25 cellular contexts compared by ENCODE assay signal in genomic region chr5:133727636-133728035, GRCh38.
"Had no signal": no experiment of that assay in that cellular context is flagged by ENCODE, and none has a peak within 500 bp of the region (broad histone marks: within the 10 kb centered on the region; RNA-seq: fewer than 3 reads in every experiment).

No MANE protein-coding gene starts in this region.

- H3K27ac ChIP-seq: ascending aorta, body of pancreas, KMS-11, SJCRH30, VCaP had no signal

- H3K27ac Mint-ChIP-seq: activated CD4-positive, alpha-beta memory T cell treated with anti-CD3 and anti-CD28 coated beads for 36 hours; activated CD4-positive, alpha-beta T cell treated with anti-CD3 and anti-CD28 coated beads, Interleukin-2, amount 10 ng/mL, durations not matched to agents 7 days and 5 days; activated naive CD4-positive, alpha-beta T cell treated with anti-CD3 and anti-CD28 coated beads, Interleukin-2, amount 50 U/mL, for 72 hours; activated naive CD8-positive, alpha-beta T cell treated with anti-CD3 and anti-CD28 coated beads, Interleukin-2, amount 50 U/mL, for 24 hours; activated T-helper 1 cell treated with anti-CD3 and anti-CD28 coated beads, Interleukin-12 subunit alpha, Interleukin-12 subunit beta, Interleukin-2, Interleukin-4 antibody, amounts not matched to agents 30 ng/mL and 10 ng/mL and 1 ng/mL, durations not matched to agents 14 hours and 24 hours and 36 hours had no signal

- H3K4me3 Mint-ChIP-seq: activated CD4-positive, alpha-beta memory T cell treated with anti-CD3 and anti-CD28 coated beads for 36 hours; activated CD4-positive, alpha-beta T cell treated with anti-CD3 and anti-CD28 coated beads, Interleukin-2, amount 10 ng/mL, durations not matched to agents 7 days and 5 days; activated naive CD8-positive, alpha-beta T cell treated with anti-CD3 and anti-CD28 coated beads, Interleukin-2, amount 50 U/mL, for 24 hours; activated T-helper 1 cell treated with anti-CD3 and anti-CD28 coated beads, Interleukin-12 subunit alpha, Interleukin-12 subunit beta, Interleukin-2, Interleukin-4 antibody, amounts not matched to agents 30 ng/mL and 10 ng/mL and 1 ng/mL, durations not matched to agents 14 hours and 24 hours and 36 hours had no signal

- H3K36me3 Mint-ChIP-seq: activated CD4-positive, alpha-beta memory T cell treated with anti-CD3 and anti-CD28 coated beads for 36 hours had no signal

- H3K4me1 Mint-ChIP-seq: activated CD4-positive, alpha-beta T cell treated with anti-CD3 and anti-CD28 coated beads, Interleukin-2, amount 10 ng/mL, durations not matched to agents 7 days and 5 days; activated naive CD8-positive, alpha-beta T cell treated with anti-CD3 and anti-CD28 coated beads, Interleukin-2, amount 50 U/mL, for 24 hours had no signal

- H3K4me3 ChIP-seq: ascending aorta, body of pancreas, SJCRH30 had no signal

- DNase-seq: activated CD4-positive, alpha-beta memory T cell treated with anti-CD3 and anti-CD28 coated beads for 36 hours; activated CD4-positive, alpha-beta T cell treated with anti-CD3 and anti-CD28 coated beads, Interleukin-2, amount 10 ng/mL, durations not matched to agents 7 days and 5 days; activated CD4-positive, CD25-positive, alpha-beta regulatory T cell; activated effector memory CD4-positive, alpha-beta T cell treated with Interleukin-2 at 50 U/mL for 16 hours; activated naive CD4-positive, alpha-beta T cell treated with Interleukin-2 at 50 U/mL for 16 hours; activated naive CD8-positive, alpha-beta T cell treated with anti-CD3 and anti-CD28 coated beads, Interleukin-2, amount 50 U/mL, for 24 hours; amniotic stem cell; body of pancreas; NCI-H1092; NCI-H1417; NCI-H345; NCI-H510A; NCI-H526 treated with DMSO at 0.1 percent for 48 hours; NCI-H82; OCI-M1; Right ventricle myocardium superior; RPMI8226; SJCRH30; SK-N-SH; T-helper 1 cell had no signal
